Comparison of ENCODE assay signal across 10 cellular contexts in the genomic region with DNA sequence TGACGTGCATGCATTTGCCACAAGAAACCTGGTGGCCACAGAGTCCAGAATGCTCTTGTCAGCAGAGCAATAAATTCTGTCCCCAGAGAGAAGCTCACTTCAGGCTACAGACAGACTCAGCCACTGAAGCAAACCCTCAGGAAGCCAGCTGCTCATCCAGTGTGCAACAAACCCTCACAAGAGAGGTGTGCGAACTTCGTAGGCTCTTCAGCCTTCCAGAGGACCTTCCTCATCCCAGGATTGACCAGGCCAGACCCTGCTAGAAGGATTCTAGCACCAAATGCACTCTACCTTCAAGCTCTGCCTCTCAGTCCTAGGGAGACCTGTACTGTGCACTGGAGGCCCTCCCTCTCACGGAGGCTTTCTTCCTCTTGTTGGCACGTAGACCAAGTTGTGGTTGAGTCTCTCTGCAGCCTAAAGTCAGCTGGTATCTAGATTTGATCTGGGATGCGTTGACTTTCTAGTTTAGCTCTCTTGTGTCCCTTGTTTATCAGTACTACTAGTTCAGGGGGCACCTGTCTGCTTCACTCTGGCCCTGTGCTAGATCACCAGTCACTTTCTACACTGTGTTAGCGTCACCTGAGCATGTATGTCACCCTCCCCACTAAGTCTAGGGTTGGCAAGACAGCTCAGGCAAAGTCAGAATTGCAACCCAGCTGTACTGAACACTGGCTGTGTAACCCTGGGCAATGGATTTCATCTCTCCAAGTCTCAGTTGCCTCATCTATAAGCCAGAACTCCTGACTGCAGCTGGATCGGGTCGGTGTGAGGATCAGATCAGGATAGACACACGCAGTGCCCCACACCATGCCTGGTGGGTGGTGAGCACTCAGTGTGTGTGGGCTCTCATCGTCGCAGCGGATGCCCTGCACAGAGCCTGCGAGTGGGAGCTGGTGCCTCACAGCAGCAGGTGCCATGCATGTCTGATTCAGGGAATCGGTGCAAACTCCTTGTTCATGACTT. TPM values are rescaled to one million over a fixed set of nuclear protein-coding genes. Genes with fewer than 3 reads are reported as not detected.
DNase-seq lines count a peak whose midpoint lies in the region; ATAC-seq and TF ChIP-seq lines count a peak whose summit lies in the region.
"Had no signal": no experiment of that assay in that cellular context is flagged by ENCODE, and none has a peak within 500 bp of the region (broad histone marks: within the 10 kb centered on the region; RNA-seq: fewer than 3 reads in every experiment).

No MANE protein-coding gene starts in this region.

- no peaks in the 10 kb centered on the region for H3K27me3 ChIP-seq in smooth muscle cell (ENCODE audit: low read depth)

- H3K36me3 Mint-ChIP-seq in activated naive CD4-positive, alpha-beta T cell treated with anti-CD3 and anti-CD28 coated beads, Interleukin-2, amount 50 U/mL, for 72 hours = no peaks in the 10 kb centered on the region
- H3K36me3 Mint-ChIP-seq in stimulated activated naive B cell treated with anti-CD40 and anti-IgM and Interleukin-4, amounts not matched to agents 10 μg/mL and 1 μg/mL and 100 μg/mL, for 72 hours = no peaks in the 10 kb centered on the region

- H3K27me3 Mint-ChIP-seq in stimulated activated naive B cell treated with anti-CD40 and anti-IgM and Interleukin-4, amounts not matched to agents 10 μg/mL and 1 μg/mL and 100 μg/mL, for 72 hours = no peaks in the 10 kb centered on the region

- no peaks in the 10 kb centered on the region for H3K9me3 ChIP-seq in smooth muscle cell (replicated peaks; ENCODE audit: low read depth)

- no peak overlapping the region for H3K4me3 ChIP-seq in smooth muscle cell

- TF ChIP-seq CTCF in smooth muscle cell (IDR thresholded peaks at IDR 0.05; ENCODE audit: borderline replicate concordance, insufficient read depth, poor library complexity, severe bottlenecking) = no peak

- no peak overlapping the region for H3K4me2 ChIP-seq in smooth muscle cell

- peak overlapping the region; percentile 37 to 71 for H3K4me3 Mint-ChIP-seq in stimulated activated naive B cell treated with anti-CD40 and anti-IgM and Interleukin-4, amounts not matched to agents 10 μg/mL and 1 μg/mL and 100 μg/mL, for 72 hours

- peaks cover 46 to 80% of the 10 kb centered on the region in 2 donors for H3K4me1 Mint-ChIP-seq in stimulated activated naive B cell treated with anti-CD40 and anti-IgM and Interleukin-4, amounts not matched to agents 10 μg/mL and 1 μg/mL and 100 μg/mL, for 72 hours

- no peak overlapping the region for H2AFZ ChIP-seq in smooth muscle cell (ENCODE audit: low read depth)

- 88% methylated on average over 15 of the region's 15 CpGs for WGBS in smooth muscle cell (ENCODE audit: low lambda C conversion rate)

- H3K4me1 ChIP-seq in smooth muscle cell (ENCODE audit: low read depth) = no peaks in the 10 kb centered on the region

- H4K20me1 ChIP-seq in smooth muscle cell (ENCODE audit: low read depth) = no peaks in the 10 kb centered on the region

- no peaks in the 10 kb centered on the region for H3K9me3 Mint-ChIP-seq in activated naive CD4-positive, alpha-beta T cell treated with anti-CD3 and anti-CD28 coated beads, Interleukin-2, amount 50 U/mL, for 72 hours
- no peaks in the 10 kb centered on the region for H3K9me3 Mint-ChIP-seq in stimulated activated naive B cell treated with anti-CD40 and anti-IgM and Interleukin-4, amounts not matched to agents 10 μg/mL and 1 μg/mL and 100 μg/mL, for 72 hours

- peak overlapping the region in 1 of 2 donors; percentile 81 for H3K27ac Mint-ChIP-seq in activated naive CD4-positive, alpha-beta T cell treated with anti-CD3 and anti-CD28 coated beads, Interleukin-2, amount 50 U/mL, for 72 hours
- H3K27ac Mint-ChIP-seq in stimulated activated naive B cell treated with anti-CD40 and anti-IgM and Interleukin-4, amounts not matched to agents 10 μg/mL and 1 μg/mL and 100 μg/mL, for 72 hours = peak overlapping the region; percentile 94

- no peaks in the 10 kb centered on the region for H3K79me2 ChIP-seq in smooth muscle cell (ENCODE audit: low read depth)

- no peak overlapping the region for H3K27ac ChIP-seq in smooth muscle cell (ENCODE audit: low read depth)

- peak; percentile 43 to 66 for ATAC-seq in activated naive CD4-positive, alpha-beta T cell treated with anti-CD3 and anti-CD28 coated beads, Interleukin-2, amount 50 U/mL, for 72 hours
- peak; percentile 76 to 81 for ATAC-seq in stimulated activated naive B cell treated with anti-CD40 and anti-IgM and Interleukin-4, amounts not matched to agents 10 μg/mL and 1 μg/mL and 100 μg/mL, for 72 hours (replicated peaks)

- H3K36me3 ChIP-seq in smooth muscle cell (ENCODE audit: low read depth) = no peaks in the 10 kb centered on the region

- H3K9ac ChIP-seq in smooth muscle cell (ENCODE audit: low read depth) = no peak overlapping the region

- no peaks in the 10 kb centered on the region for H3F3A ChIP-seq in smooth muscle cell (ENCODE audit: low read depth)

- peak; percentile 23 for DNase-seq in NCI-H510A treated with DMSO at 0.1 percent for 48 hours (lab: John Stamatoyannopoulos, UW)
- DNase-seq in NCI-H510A (lab: John Stamatoyannopoulos, UW) = no peak
- peak; percentile 51 for DNase-seq in NOMO-1 treated with dmso at 0.1 percent for 144 hours (lab: John Stamatoyannopoulos, UW; ENCODE audit: unreplicated experiment)
- DNase-seq in activated naive CD4-positive, alpha-beta T cell treated with anti-CD3 and anti-CD28 coated beads, Interleukin-2, amount 50 U/mL, for 72 hours (ENCODE audit: low spot score in 2 of 2) = no peak
- no peak for DNase-seq in stimulated activated naive B cell treated with anti-CD40 and anti-IgM and Interleukin-4, amounts not matched to agents 10 μg/mL and 1 μg/mL and 100 μg/mL, for 72 hours
- DNase-seq in smooth muscle cell (lab: John Stamatoyannopoulos, UW; ENCODE audit: unreplicated experiment) = no peak
- no peak for DNase-seq in HCEC 1CT
- DNase-seq in cerebellar nuclear complex (lab: John Stamatoyannopoulos, UW) = no peak
- DNase-seq: left cardiac atrium had no signal

RNA-seq across cellular contexts. Expression of gene TMPRSS13, which starts 22.1 kb away (rescaled TPM):
- 1 to 10 TPM in 1 of 2 donors, under 1 TPM in 1; 0.39 to 1.8 TPM for total RNA-seq in activated naive CD4-positive, alpha-beta T cell treated with anti-CD3 and anti-CD28 coated beads, Interleukin-2, amount 50 U/mL, for 72 hours
- total RNA-seq in smooth muscle cell = 0.90 and 1.3 TPM in 2 replicates
- 0.73 TPM in 1 of 2 replicates, not detected in the other for polyA plus RNA-seq in smooth muscle cell
- total RNA-seq: chondrocyte had no signal

RNA-seq across cellular contexts. Expression of gene IL10RA, which starts 34.9 kb away (rescaled TPM):
- 10 to 100 TPM; 31.6 to 32.2 TPM for total RNA-seq in activated naive CD4-positive, alpha-beta T cell treated with anti-CD3 and anti-CD28 coated beads, Interleukin-2, amount 50 U/mL, for 72 hours
- total RNA-seq in smooth muscle cell = 0.09 and 0.18 TPM in 2 replicates
- 0.07 and 0.27 TPM in 2 replicates for polyA plus RNA-seq in smooth muscle cell

Comparison
In these comparisons a context has a peak if more than half of its experiments do, and no peak if none do; other contexts are left out.
1. DNase-seq: peak in NCI-H510A treated with DMSO at 0.1 percent for 48 hours (single experiment) and NOMO-1 treated with dmso at 0.1 percent for 144 hours (single experiment); none in NCI-H510A (single experiment), activated naive CD4-positive, alpha-beta T cell treated with anti-CD3 and anti-CD28 coated beads, Interleukin-2, amount 50 U/mL, for 72 hours (0 of 2), stimulated activated naive B cell treated with anti-CD40 and anti-IgM and Interleukin-4, amounts not matched to agents 10 μg/mL and 1 μg/mL and 100 μg/mL, for 72 hours (single experiment), smooth muscle cell (single experiment), HCEC 1CT (single experiment) and cerebellar nuclear complex (0 of 2).
2. RNA of gene IL10RA, which starts 34.9 kb away (total RNA-seq): 31.6 to 32.2 TPM in activated naive CD4-positive, alpha-beta T cell treated with anti-CD3 and anti-CD28 coated beads, Interleukin-2, amount 50 U/mL, for 72 hours; 0.09 to 0.18 TPM in smooth muscle cell; every median in the first group is over 10 times any median in the second.